In the genomic region with DNA sequence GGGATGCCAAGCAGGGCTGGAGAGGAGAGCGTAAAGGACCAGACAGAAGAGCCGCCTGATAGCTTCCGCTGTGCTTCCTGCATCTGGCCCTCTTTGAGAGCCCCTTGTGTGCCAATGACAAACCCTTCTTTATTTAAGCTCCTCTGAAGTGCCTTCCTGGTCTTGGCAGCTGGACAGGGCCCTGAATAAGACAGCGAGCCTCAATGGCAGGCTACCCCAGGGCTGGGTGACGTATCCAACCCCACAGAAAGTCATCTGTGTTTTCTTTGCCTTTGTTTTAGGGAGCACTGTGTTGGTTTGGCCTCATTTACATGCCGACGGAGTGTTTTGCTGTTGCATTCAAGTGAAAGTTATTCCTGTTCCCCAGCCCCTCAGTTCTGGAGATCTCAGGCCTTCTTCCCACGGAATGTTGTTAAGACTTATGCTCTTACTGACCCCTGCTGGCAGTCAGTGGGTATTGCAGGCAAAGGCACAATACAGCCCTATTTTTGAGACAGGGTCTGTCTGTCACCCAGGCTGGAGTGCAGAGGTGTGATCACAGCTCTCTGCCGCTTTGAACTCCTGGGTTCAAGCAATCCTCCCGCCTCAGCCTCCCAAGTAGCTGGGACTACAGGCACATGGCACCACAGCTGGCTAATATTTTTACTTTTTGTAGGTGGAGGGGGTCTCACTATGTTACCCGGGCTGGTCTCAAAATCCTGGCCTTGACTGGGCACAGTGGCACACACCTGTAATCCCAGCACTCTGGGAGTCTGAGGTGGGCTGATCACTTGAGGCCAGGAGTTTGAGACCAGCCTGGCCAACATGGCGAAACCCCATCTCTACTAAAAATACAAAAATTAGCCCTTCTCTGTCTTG, we compare ENCODE assay signal across 9 cellular contexts. TPM values are rescaled to one million over a fixed set of nuclear protein-coding genes. Genes with fewer than 3 reads are reported as not detected.
DNase-seq lines count a peak whose midpoint lies in the region; ATAC-seq and TF ChIP-seq lines count a peak whose summit lies in the region.
"Had no signal": no experiment of that assay in that cellular context is flagged by ENCODE, and none has a peak within 500 bp of the region (broad histone marks: within the 10 kb centered on the region; RNA-seq: fewer than 3 reads in every experiment).

No MANE protein-coding gene starts in this region.

- WGBS in smooth muscle cell (ENCODE audit: low lambda C conversion rate): 86% methylated on average over 12 of the region's 12 CpGs

- H3K4me1 Mint-ChIP-seq in activated naive CD4-positive, alpha-beta T cell treated with anti-CD3 and anti-CD28 coated beads, Interleukin-2, amount 10 ng/mL, durations not matched to agents 7 days and 5 days: peaks cover 13% of the 10 kb centered on the region
- no peaks in the 10 kb centered on the region for H3K4me1 Mint-ChIP-seq in endothelial cell (ENCODE audit: unreplicated experiment)

- H3K9me3 ChIP-seq in smooth muscle cell (replicated peaks; ENCODE audit: low read depth): no peaks in the 10 kb centered on the region

- ATAC-seq in GM21528 (IDR thresholded peaks at IDR 0.05; ENCODE audit: low FRiP score, unreplicated experiment): no peak
- no peak for ATAC-seq in GM19455 (IDR thresholded peaks at IDR 0.05; ENCODE audit: unreplicated experiment)

- no peak overlapping the region for H3K27ac Mint-ChIP-seq in activated naive CD4-positive, alpha-beta T cell treated with anti-CD3 and anti-CD28 coated beads, Interleukin-2, amount 10 ng/mL, durations not matched to agents 7 days and 5 days
- H3K27ac Mint-ChIP-seq in endothelial cell (ENCODE audit: unreplicated experiment): no peak overlapping the region
- H3K27ac Mint-ChIP-seq: activated naive CD4-positive, alpha-beta T cell treated with anti-CD3 and anti-CD28 coated beads, Interleukin-2, amount 50 U/mL, for 72 hours had no signal

- H3K4me3 ChIP-seq in smooth muscle cell: no peak overlapping the region

- DNase-seq in activated naive CD4-positive, alpha-beta T cell treated with anti-CD3 and anti-CD28 coated beads, Interleukin-2, amount 10 ng/mL, durations not matched to agents 7 days and 5 days: peak; percentile 41
- DNase-seq in activated naive CD4-positive, alpha-beta T cell (lab: John Stamatoyannopoulos, UW): no peak
- peak; percentile 60 for DNase-seq in NAMALWA (ENCODE audit: low spot score)
- DNase-seq in endothelial cell (ENCODE audit: low spot score): no peak
- no peak for DNase-seq in smooth muscle cell (lab: John Stamatoyannopoulos, UW; ENCODE audit: unreplicated experiment)
- DNase-seq in cortex of kidney (lab: John Stamatoyannopoulos, UW): no peak

- H3K27ac ChIP-seq in smooth muscle cell (ENCODE audit: low read depth): no peak overlapping the region

- no peaks in the 10 kb centered on the region for H4K20me1 ChIP-seq in smooth muscle cell (ENCODE audit: low read depth)

- no peaks in the 10 kb centered on the region for H3K4me1 ChIP-seq in smooth muscle cell (ENCODE audit: low read depth)

- peak; percentile 99 for TF ChIP-seq CTCF in endothelial cell (IDR thresholded peaks at IDR 0.05; ENCODE audit: unreplicated experiment)
- peak; percentile 58 for TF ChIP-seq CTCF in smooth muscle cell (IDR thresholded peaks at IDR 0.05; ENCODE audit: borderline replicate concordance, insufficient read depth, poor library complexity, severe bottlenecking)

- H3K27me3 Mint-ChIP-seq in activated naive CD4-positive, alpha-beta T cell treated with anti-CD3 and anti-CD28 coated beads, Interleukin-2, amount 10 ng/mL, durations not matched to agents 7 days and 5 days: no peaks in the 10 kb centered on the region
- peaks cover 2% of the 10 kb centered on the region for H3K27me3 Mint-ChIP-seq in endothelial cell (ENCODE audit: unreplicated experiment)

- peaks cover 21% of the 10 kb centered on the region for H3K9me3 Mint-ChIP-seq in activated naive CD4-positive, alpha-beta T cell treated with anti-CD3 and anti-CD28 coated beads, Interleukin-2, amount 10 ng/mL, durations not matched to agents 7 days and 5 days
- no peaks in the 10 kb centered on the region for H3K9me3 Mint-ChIP-seq in endothelial cell (ENCODE audit: unreplicated experiment)

- no peak overlapping the region for H3K4me3 Mint-ChIP-seq in activated naive CD4-positive, alpha-beta T cell treated with anti-CD3 and anti-CD28 coated beads, Interleukin-2, amount 10 ng/mL, durations not matched to agents 7 days and 5 days
- H3K4me3 Mint-ChIP-seq in endothelial cell (ENCODE audit: unreplicated experiment): no peak overlapping the region

- no peak overlapping the region for H3K9ac ChIP-seq in smooth muscle cell (ENCODE audit: low read depth)

- no peaks in the 10 kb centered on the region for H3F3A ChIP-seq in smooth muscle cell (ENCODE audit: low read depth)

- CTCF ChIA-PET in activated naive CD4-positive, alpha-beta T cell treated with anti-CD3 and anti-CD28 coated beads, Interleukin-2, amount 10 ng/mL, durations not matched to agents 7 days and 5 days (lab: Charles Lee): interaction anchor here (0.6 to 2.0 kb wide), 3 partner anchors 125 to 141 kb away, joined by 4 to 5 read pairs (median 4); no protein-coding TSS in a partner anchor

- no peaks in the 10 kb centered on the region for H3K36me3 Mint-ChIP-seq in activated naive CD4-positive, alpha-beta T cell treated with anti-CD3 and anti-CD28 coated beads, Interleukin-2, amount 10 ng/mL, durations not matched to agents 7 days and 5 days
- H3K36me3 Mint-ChIP-seq in endothelial cell (ENCODE audit: low read depth, unreplicated experiment): peaks cover 14% of the 10 kb centered on the region

- H3K4me2 ChIP-seq in smooth muscle cell: no peak overlapping the region

- no peaks in the 10 kb centered on the region for H3K36me3 ChIP-seq in smooth muscle cell (ENCODE audit: low read depth)

- no peaks in the 10 kb centered on the region for H3K27me3 ChIP-seq in smooth muscle cell (ENCODE audit: low read depth)

- no peaks in the 10 kb centered on the region for H3K79me2 ChIP-seq in smooth muscle cell (ENCODE audit: low read depth)

- no peak overlapping the region for H2AFZ ChIP-seq in smooth muscle cell (ENCODE audit: low read depth)

RNA-seq across cellular contexts. Expression of gene CCL25, which starts 16.8 kb away (rescaled TPM):
- total RNA-seq in endothelial cell (ENCODE audit: unreplicated experiment) (not detected), smooth muscle cell (not detected in 2 replicates)
- polyA plus RNA-seq in smooth muscle cell: 0.91 TPM in 1 of 2 replicates, not detected in the other

Comparison
In these comparisons a context has a peak if more than half of its experiments do, and no peak if none do; other contexts are left out.
1. DNase-seq: peak in activated naive CD4-positive, alpha-beta T cell treated with anti-CD3 and anti-CD28 coated beads, Interleukin-2, amount 10 ng/mL, durations not matched to agents 7 days and 5 days (single experiment) and NAMALWA (single experiment); none in activated naive CD4-positive, alpha-beta T cell (0 of 4), endothelial cell (single experiment), smooth muscle cell (single experiment) and cortex of kidney (single experiment).